Comparison of ENCODE assay signal across 16 cellular contexts in genomic region chr6:116412270-116412669, GRCh38. TPM values are rescaled to one million over a fixed set of nuclear protein-coding genes. Genes with fewer than 3 reads are reported as not detected.
DNase-seq lines count a peak whose midpoint lies in the region; ATAC-seq and TF ChIP-seq lines count a peak whose summit lies in the region.
"Had no signal": no experiment of that assay in that cellular context is flagged by ENCODE, and none has a peak within 500 bp of the region (broad histone marks: within the 10 kb centered on the region; RNA-seq: fewer than 3 reads in every experiment).

No MANE protein-coding gene starts in this region.

- H3F3A ChIP-seq in SK-N-SH (replicated peaks; ENCODE audit: insufficient read depth) (peaks cover 5% of the 10 kb centered on the region), PC-9 (ENCODE audit: insufficient read depth, low read depth) (no peaks in the 10 kb centered on the region)

- no peak for TF ChIP-seq EP300 in SK-N-SH (IDR thresholded peaks at IDR 0.05; ENCODE audit: borderline replicate concordance in 1 of 2, low read depth in 1 of 2, low read length in 1 of 2)

- H3K4me2 ChIP-seq in SK-N-SH: no peak overlapping the region
- no peak overlapping the region for H3K4me2 ChIP-seq in PC-9
- H3K4me2 ChIP-seq: BLaER1 had no signal

- H2AFZ ChIP-seq in SK-N-SH (ENCODE audit: low read depth): no peak overlapping the region
- H2AFZ ChIP-seq in PC-9: no peak overlapping the region
- H2AFZ ChIP-seq: parathyroid adenoma had no signal

- in situ Hi-C loops in GM13977 (cut with MboI; ENCODE audit: low pct_unique_long_range_greater_than_20kb, low sequenced_read_pairs, unreplicated experiment): no loop called here

- H3K9ac ChIP-seq in SK-N-SH: no peak overlapping the region
- H3K9ac ChIP-seq: BLaER1, parathyroid adenoma had no signal

- CTCF ChIA-PET in SK-N-SH (lab: Yijun Ruan, JAX) (interaction anchor here (0.7 kb wide), 1 partner anchor 144 kb away, joined by 3 read pairs; no protein-coding TSS in a partner anchor), PC-9 (lab: Charles Lee) (interaction anchor here (0.6 kb wide), 1 partner anchor 9 kb away, joined by 4 read pairs; no protein-coding TSS in a partner anchor)

- no peak for TF ChIP-seq CTCF in SK-N-SH (IDR thresholded peaks at IDR 0.05)
- no peak for TF ChIP-seq CTCF in fibroblast of the aortic adventitia (IDR thresholded peaks at IDR 0.05; ENCODE audit: insufficient read depth, low read length)
- TF ChIP-seq CTCF in GM13977 (IDR thresholded peaks at IDR 0.05; ENCODE audit: extremely low read depth, insufficient read depth, missing control alignments): no peak
- TF ChIP-seq CTCF in PC-9 (conservative IDR thresholded peaks at IDR 0.05): no peak

- intact Hi-C loops in sciatic nerve (cut with DNase I): no loop called here
- intact Hi-C loops in PC-9 (cut with micrococcal nuclease; ENCODE audit: unreplicated experiment): no loop called here

- TF ChIP-seq RAD21 in SK-N-SH (IDR thresholded peaks at IDR 0.05; ENCODE audit: low read length): no peak

- no peaks in the 10 kb centered on the region for H3K9me3 ChIP-seq in SK-N-SH
- no peaks in the 10 kb centered on the region for H3K9me3 ChIP-seq in PC-9 (ENCODE audit: insufficient read depth, low read depth)
- H3K9me3 ChIP-seq: BLaER1, lower lobe of right lung, SJSA1 had no signal

- peak; percentile 83 for ATAC-seq in sciatic nerve

- peaks cover 8 to 18% of the 10 kb centered on the region in 2 experiments; a peak in 3 of 4 replicates for H3K4me1 ChIP-seq in SK-N-SH (ENCODE audit: control insufficient read depth in 1 of 2, insufficient read depth in 2 of 2, low read depth in 1 of 2, low read length in 1 of 2)
- H3K4me1 ChIP-seq in PC-9 (replicated peaks; ENCODE audit: insufficient read depth): no peaks in the 10 kb centered on the region

- H3K4me3 ChIP-seq in SK-N-SH (ENCODE audit: low read depth in 2 of 2, low read length in 1 of 2): no peak overlapping the region
- H3K4me3 ChIP-seq in fibroblast of the aortic adventitia (ENCODE audit: low read depth, low read length): no peak overlapping the region
- H3K4me3 ChIP-seq in PC-9: no peak overlapping the region
- H3K4me3 ChIP-seq: BLaER1, lower lobe of right lung, SJSA1 had no signal

- POLR2A ChIA-PET in SK-N-SH (lab: Yijun Ruan, JAX): no interaction called here
- POLR2A ChIA-PET in PC-9 (lab: Charles Lee; ENCODE audit: unreplicated experiment): no interaction called here

- no peaks in the 10 kb centered on the region for H3K9me2 ChIP-seq in SK-N-SH
- H3K9me2 ChIP-seq in PC-9 (ENCODE audit: insufficient read depth): no peaks in the 10 kb centered on the region

- H3K27me3 ChIP-seq in SK-N-SH (ENCODE audit: insufficient read depth): no peaks in the 10 kb centered on the region
- H3K27me3 ChIP-seq in PC-9 (ENCODE audit: insufficient read depth, low read depth): no peaks in the 10 kb centered on the region
- H3K27me3 ChIP-seq: BLaER1, SJSA1 had no signal

- DNase-seq in CD1c-positive myeloid dendritic cell (ENCODE audit: extremely low spot score) (peak; percentile 35), SK-N-SH (no peak), fibroblast of the aortic adventitia (ENCODE audit: low read depth) (peak; percentile 44), sciatic nerve (ENCODE audit: low spot score) (no peak), GM13977 (ENCODE audit: low spot score) (no peak), HCEC 1CT (no peak), NCI-H524 treated with DMSO at 0.1 percent for 48 hours (lab: John Stamatoyannopoulos, UW) (no peak), PC-9 (no peak)
- DNase-seq: activated CD8-positive, alpha-beta memory T cell treated with anti-CD3 and anti-CD28 coated beads, Interleukin-2, amount 50 U/mL, for 4 hours; H7; lower lobe of right lung; NCI-H2029 treated with DMSO at 0.1 percent for 48 hours had no signal

- H3K36me3 ChIP-seq in SK-N-SH (replicated peaks in 1 of 2; ENCODE audit: control insufficient read depth in 1 of 2, insufficient read depth in 2 of 2, low read length in 1 of 2) (peaks cover 2 to 7% of the 10 kb centered on the region in 2 experiments), PC-9 (ENCODE audit: low read depth) (no peaks in the 10 kb centered on the region)
- H3K36me3 ChIP-seq: BLaER1, lower lobe of right lung, SJSA1 had no signal

- peaks cover 47% of the 10 kb centered on the region for H3K79me2 ChIP-seq in SK-N-SH (ENCODE audit: insufficient read depth)
- H3K79me2 ChIP-seq in PC-9 (ENCODE audit: low read depth): no peaks in the 10 kb centered on the region

- BruUV-seq in PC-9 (replicated peaks; lab: Mats Ljungman, UMichigan): no TSS peak

- H4K20me1 ChIP-seq in SK-N-SH (ENCODE audit: insufficient read depth): no peaks in the 10 kb centered on the region
- no peaks in the 10 kb centered on the region for H4K20me1 ChIP-seq in PC-9 (ENCODE audit: insufficient read depth)
- H4K20me1 ChIP-seq: BLaER1 had no signal

- peak overlapping the region; percentile 47 to 77; a peak in 3 of 4 replicates for H3K27ac ChIP-seq in SK-N-SH (ENCODE audit: low read depth in 2 of 2, low read length in 1 of 2)
- H3K27ac ChIP-seq in PC-9: no peak overlapping the region
- H3K27ac ChIP-seq: BLaER1, HL-60, lower lobe of right lung, SJSA1 had no signal

TF ChIP-seq in SK-N-SH, 30 proteins besides CTCF, POLR2A, EP300 and RAD21:
- TF ChIP-seq TAF1 (IDR thresholded peaks at IDR 0.05; ENCODE audit: borderline replicate concordance, low read depth, low read length) (no peak), PBX3 (IDR thresholded peaks at IDR 0.05) (no peak), JUND (IDR thresholded peaks at IDR 0.05) (no peak), USF2 (IDR thresholded peaks at IDR 0.05; ENCODE audit: borderline replicate concordance, low read depth, low read length) (no peak)
TF ChIP-seq in SK-N-SH: peak in this region for 0.

RNA-seq across cellular contexts. Expression of gene DSE, which starts 41.5 kb away (rescaled TPM):
- 12.7 and 17.4 TPM in 2 replicates for polyA plus RNA-seq in SK-N-SH (2012; rRNA removed)
- polyA plus RNA-seq in SK-N-SH (2012; cell fraction: cytosol; rRNA removed): 13.5 and 13.9 TPM in 2 replicates
- polyA plus RNA-seq in SK-N-SH (2012; cell fraction: nucleus; rRNA removed): 19.6 and 19.8 TPM in 2 replicates
- total RNA-seq in fibroblast of the aortic adventitia (ENCODE audit: low replicate concordance) (50.7 and 61.2 TPM in 2 replicates), sciatic nerve (82.7 TPM), PC-9 (2021) (28.5 and 43.3 TPM in 2 replicates)

RNA-seq across cellular contexts. Expression of gene CALHM6, which starts 48.9 kb away (rescaled TPM):
- polyA plus RNA-seq in SK-N-SH (2012; rRNA removed): 0.31 and 0.51 TPM in 2 replicates
- polyA plus RNA-seq in SK-N-SH (2012; cell fraction: cytosol; rRNA removed): 0.39 and 0.71 TPM in 2 replicates
- 0.29 TPM in 1 of 2 replicates, not detected in the other for polyA plus RNA-seq in SK-N-SH (2012; cell fraction: nucleus; rRNA removed)
- total RNA-seq in fibroblast of the aortic adventitia (ENCODE audit: low replicate concordance) (0.18 and 1.6 TPM in 2 replicates), sciatic nerve (5.5 TPM), PC-9 (2021) (not detected in 2 replicates)
- total RNA-seq: SJSA1 had no signal

Comparison
In these comparisons a context has a peak if more than half of its experiments do, and no peak if none do; other contexts are left out.
1. DNase-seq: peak in CD1c-positive myeloid dendritic cell (single experiment) and fibroblast of the aortic adventitia (single experiment); none in SK-N-SH (single experiment), sciatic nerve (single experiment), GM13977 (single experiment), HCEC 1CT (single experiment), NCI-H524 treated with DMSO at 0.1 percent for 48 hours (single experiment) and PC-9 (0 of 2).